8 cellular contexts compared by ENCODE assay signal in genomic region chr16:20774703-20775362, GRCh38. TPM values are rescaled to one million over a fixed set of nuclear protein-coding genes. Genes with fewer than 3 reads are reported as not detected.
DNase-seq lines count a peak whose midpoint lies in the region; ATAC-seq and TF ChIP-seq lines count a peak whose summit lies in the region.

No MANE protein-coding gene starts in this region.

- ATAC-seq in mucosa of descending colon (peak; percentile 96), GM21515 (IDR thresholded peaks at IDR 0.05; ENCODE audit: unreplicated experiment) (no peak)
- peak; percentile 73 for ATAC-seq in stimulated activated naive CD8-positive, alpha-beta T cell treated with anti-CD3 and anti-CD28 coated beads, Interleukin-15, Interleukin-2, amounts not matched to agents 100 U/mL and 50 U/mL, for 24 hours

- DNase-seq in AG08395 (ENCODE audit: low spot score): peak; percentile 71
- DNase-seq in GM19238 (ENCODE audit: insufficient read length, low spot score): peak; percentile 27
- peak; percentile 18 for DNase-seq in NCI-H446 treated with DMSO at 0.1 percent for 48 hours (lab: John Stamatoyannopoulos, UW)
- DNase-seq in activated CD4-positive, alpha-beta T cell treated with anti-CD3 and anti-CD28 coated beads for 24 hours (ENCODE audit: low read depth in 2 of 2): peak; percentile 18 to 59
- DNase-seq in effector CD4-positive, alpha-beta T cell: peak; percentile 35
- peak; percentile 57 to 88 (median 80) for DNase-seq in mucosa of descending colon
- DNase-seq in stimulated activated naive CD8-positive, alpha-beta T cell treated with anti-CD3 and anti-CD28 coated beads, Interleukin-15, Interleukin-2, amounts not matched to agents 100 U/mL and 50 U/mL, for 24 hours: peak; percentile 73

- H3K36me3 ChIP-seq in mucosa of descending colon (ENCODE audit: low read depth): no peaks in the 10 kb centered on the region

- H3K4me3 ChIP-seq in mucosa of descending colon: no peak overlapping the region

- no peaks in the 10 kb centered on the region for H3K9me3 ChIP-seq in mucosa of descending colon

- TF ChIP-seq CTCF in mucosa of descending colon (IDR thresholded peaks at IDR 0.05): peak; percentile 53

- H3K4me1 ChIP-seq in mucosa of descending colon (ENCODE audit: low read depth): no peaks in the 10 kb centered on the region

- intact Hi-C loops in mucosa of descending colon (cut with DNase I, micrococcal nuclease): no loop called here

RNA-seq across cellular contexts. Expression of gene ACSM3, which starts 11.0 kb away (rescaled TPM):
- total RNA-seq in mucosa of descending colon: 10 to 100 TPM; 27.0 to 45.1 (median 42.2) TPM

RNA-seq across cellular contexts. Expression of gene ERI2, which starts 31.4 kb away (rescaled TPM):
- 10 to 100 TPM; 16.2 to 30.3 (median 30.2) TPM for total RNA-seq in mucosa of descending colon

RNA-seq across cellular contexts. Expression of gene REXO5, which starts 31.5 kb away (rescaled TPM):
- 1 to 10 TPM; 3.0 to 6.9 (median 4.1) TPM for total RNA-seq in mucosa of descending colon

RNA-seq across cellular contexts. Expression of gene THUMPD1, which starts 33.2 kb away (rescaled TPM):
- total RNA-seq in mucosa of descending colon: 10 to 100 TPM; 30.8 to 52.8 (median 32.4) TPM

Comparison
In these comparisons a context has a peak if more than half of its experiments do, and no peak if none do; other contexts are left out.
1. DNase-seq: peak in every context shown above with its lines; median percentile 80 in mucosa of descending colon; 73 in stimulated activated naive CD8-positive, alpha-beta T cell treated with anti-CD3 and anti-CD28 coated beads, Interleukin-15, Interleukin-2, amounts not matched to agents 100 U/mL and 50 U/mL, for 24 hours; 71 in AG08395; 38 in activated CD4-positive, alpha-beta T cell treated with anti-CD3 and anti-CD28 coated beads for 24 hours; 35 in effector CD4-positive, alpha-beta T cell; 27 in GM19238; 18 in NCI-H446 treated with DMSO at 0.1 percent for 48 hours.